Comparison of ENCODE assay signal across 1 cellular context in genomic region chr3:47732143-47732542, GRCh38.
TF ChIP-seq lines count a peak whose summit lies in the region.

No MANE protein-coding gene starts in this region.

TF ChIP-seq in HepG2, 621 proteins besides CTCF, POLR2A, EP300 and RAD21:
- TF ChIP-seq ZNF660 (CRISPR knock-in tag; IDR thresholded peaks at IDR 0.05; ENCODE audit: borderline replicate concordance, low read depth): no peak
- no peak for TF ChIP-seq ZFP41 (CRISPR knock-in tag; IDR thresholded peaks at IDR 0.05; ENCODE audit: borderline replicate concordance)
- no peak for TF ChIP-seq NRL (CRISPR knock-in tag; IDR thresholded peaks at IDR 0.05; ENCODE audit: borderline replicate concordance)
